In genomic region chr1:31441970-31442647, GRCh38 we compare ENCODE assay signal across 17 cellular contexts. TPM values are rescaled to one million over a fixed set of nuclear protein-coding genes. Genes with fewer than 3 reads are reported as not detected.
DNase-seq lines count a peak whose midpoint lies in the region; ATAC-seq, FAIRE-seq and TF ChIP-seq lines count a peak whose summit lies in the region.
"Had no signal": no experiment of that assay in that cellular context is flagged by ENCODE, and none has a peak within 500 bp of the region (broad histone marks: within the 10 kb centered on the region; RNA-seq: fewer than 3 reads in every experiment).

No MANE protein-coding gene starts in this region.

- TF ChIP-seq POLR2A in K562 (conservative IDR thresholded peaks at IDR 0.05), result no peak

- H3K36me3 Mint-ChIP-seq in type B pancreatic cell, result no peaks in the 10 kb centered on the region
- H3K36me3 Mint-ChIP-seq: T-cell had no signal

- H3K4me2 ChIP-seq in K562 (ENCODE audit: insufficient read depth, low read length), result no peak overlapping the region
- H3K4me2 ChIP-seq: GM23338 had no signal

- H3K9me3 ChIP-seq in K562 (replicated peaks; ENCODE audit: control insufficient read depth, insufficient read depth, low read depth, low read length), result no peaks in the 10 kb centered on the region
- H3K9me3 ChIP-seq: MG63 had no signal

- BruUV-seq in K562 (replicated peaks; lab: Mats Ljungman, UMichigan), result no TSS peak

- intact Hi-C loops in K562 (cut with micrococcal nuclease), result no loop called here

- H3K9ac ChIP-seq in K562 (ENCODE audit: insufficient read depth in 1 of 2, low read depth in 2 of 2, low read length in 2 of 2), result peak overlapping the region in 1 of 2 experiments; percentile 71; a peak in 2 of 4 replicates

- DNase-seq in MV-4-11 (lab: John Stamatoyannopoulos, UW) (peak; percentile 32), K562 (ENCODE audit: extremely low read depth in 1 of 4, low spot score in 3 of 4) (peak in 1 of 4 experiments; percentile 27), type B pancreatic cell (ENCODE audit: extremely low spot score, unreplicated experiment) (no peak), DMS79 (lab: John Stamatoyannopoulos, UW) (no peak), KBM-7 (no peak)
- DNase-seq: ACHN, AML-193, COR-L47, DMS153, MG63, NCI-H1436, NCI-H2029, NCI-H748 treated with DMSO at 0.1 percent for 48 hours, T-cell had no signal

- no peaks in the 10 kb centered on the region for H3K36me3 ChIP-seq in K562 (ENCODE audit: control insufficient read depth, insufficient read depth, low read length)
- H3K36me3 ChIP-seq: MG63 had no signal

- no peaks in the 10 kb centered on the region for H3K79me2 ChIP-seq in K562 (ENCODE audit: control insufficient read depth, insufficient read depth, low read length)

- 2% methylated on average over 10 of the region's 10 CpGs for WGBS in K562 (ENCODE audit: insufficient coverage, low coverage, missing lambda C conversion rate)

- in situ Hi-C loops in K562 (cut with MboI) (no loop called here), KBM-7 (cut with MboI; ENCODE audit: low pct_unique_long_range_greater_than_20kb, low sequenced_read_pairs) (no loop called here)

- no peak for TF ChIP-seq CTCF in K562 (IDR thresholded peaks at IDR 0.05 in 2 of 3, conservative IDR thresholded peaks at IDR 0.05 in 1 of 3; ENCODE audit: insufficient read depth in 2 of 3, low read depth in 1 of 3, low read length in 3 of 3)
- no peak for TF ChIP-seq CTCF in type B pancreatic cell (conservative IDR thresholded peaks at IDR 0.05)

- peak overlapping the region; percentile 71 for H3K27ac Mint-ChIP-seq in type B pancreatic cell
- H3K27ac Mint-ChIP-seq: GM23338, T-cell had no signal

- peaks cover 0 to 4% of the 10 kb centered on the region in 2 experiments; a peak in 2 of 5 replicates for H3K4me1 ChIP-seq in K562 (replicated peaks in 1 of 2; ENCODE audit: control insufficient read depth in 2 of 2, insufficient read depth in 2 of 2, low read length in 2 of 2)

- H2AFZ ChIP-seq in K562 (ENCODE audit: low read depth, low read length), result no peak overlapping the region
- H2AFZ ChIP-seq: GM23338 had no signal

- ATAC-seq in HG02759 (IDR thresholded peaks at IDR 0.05; ENCODE audit: unreplicated experiment) (peak; percentile 27), K562 (no peak), GM19463 (IDR thresholded peaks at IDR 0.05; ENCODE audit: unreplicated experiment) (no peak)
- ATAC-seq: GM23338 had no signal

- no peaks in the 10 kb centered on the region for H3K27me3 Mint-ChIP-seq in type B pancreatic cell
- H3K27me3 Mint-ChIP-seq: T-cell had no signal

- no peak for TF ChIP-seq EP300 in K562 (IDR thresholded peaks at IDR 0.05; ENCODE audit: low read length)

- no peaks in the 10 kb centered on the region for H3K4me1 Mint-ChIP-seq in type B pancreatic cell (ENCODE audit: unreplicated experiment)
- H3K4me1 Mint-ChIP-seq: GM23338, T-cell had no signal

- CTCF ChIA-PET in K562 (lab: Yijun Ruan, JAX; ENCODE audit: low intra/inter-chr PET ratio), result no interaction called here

- no peak overlapping the region for H3K27ac ChIP-seq in K562 (ENCODE audit: extremely low read depth, low read depth, low read length)

- no peak for FAIRE-seq in K562 (lab: Jason Lieb, UNC)

- H3K4me3 ChIP-seq in K562, result no peak overlapping the region
- H3K4me3 ChIP-seq: GM23338, MG63 had no signal

- peaks cover 10 to 45% of the 10 kb centered on the region in 2 experiments; a peak in 4 of 5 replicates for H3K27me3 ChIP-seq in K562 (ENCODE audit: control insufficient read depth in 2 of 2, insufficient read depth in 2 of 2, low read length in 2 of 2)
- H3K27me3 ChIP-seq: MG63 had no signal

- H3K9me1 ChIP-seq in K562 (ENCODE audit: control insufficient read depth, insufficient read depth, low read length), result no peaks in the 10 kb centered on the region

- no peaks in the 10 kb centered on the region for H3K9me3 Mint-ChIP-seq in type B pancreatic cell
- H3K9me3 Mint-ChIP-seq: T-cell had no signal

- H3K4me3 Mint-ChIP-seq in type B pancreatic cell, result no peak overlapping the region
- H3K4me3 Mint-ChIP-seq: GM23338, T-cell had no signal

- TF ChIP-seq RAD21 in K562 (CRISPR knock-in tag; conservative IDR thresholded peaks at IDR 0.05 in 1 of 2, IDR thresholded peaks at IDR 0.05 in 1 of 2), result no peak

- POLR2A ChIA-PET in K562 (lab: Yijun Ruan, JAX), result interaction anchor here (0.6 to 2.6 kb wide), 3 partner anchors 9 to 1832 kb away, joined by 3 to 11 read pairs (median 3); no protein-coding TSS in a partner anchor

- no peaks in the 10 kb centered on the region for H4K20me1 ChIP-seq in K562 (replicated peaks; ENCODE audit: control insufficient read depth, insufficient read depth, low read length)

TF ChIP-seq in K562, 482 proteins besides CTCF, POLR2A, EP300 and RAD21 (continues in another document):
- TF ChIP-seq SRSF9 (IDR thresholded peaks at IDR 0.05; ENCODE audit: borderline replicate concordance, low read depth, low read length) (no peak), ELF1 (tag; IDR thresholded peaks at IDR 0.05) (no peak), YBX1 (IDR thresholded peaks at IDR 0.05) (no peak), FOS (IDR thresholded peaks at IDR 0.05; ENCODE audit: extremely low read depth, insufficient read length) (no peak), HBP1 (CRISPR knock-in tag; IDR thresholded peaks at IDR 0.05) (no peak), MITF (IDR thresholded peaks at IDR 0.05) (no peak), CBFB (CRISPR knock-in tag; IDR thresholded peaks at IDR 0.05) (0 out of 2 replicates have a peak, but pooled peaks have one; percentile 49), ZNF146 (CRISPR knock-in tag; IDR thresholded peaks at IDR 0.05; ENCODE audit: unreplicated experiment) (no peak), CBFA2T3 (IDR thresholded peaks at IDR 0.05) (peak; percentile 28), PREB (CRISPR knock-in tag; IDR thresholded peaks at IDR 0.05) (no peak), MYC (IDR thresholded peaks at IDR 0.05; ENCODE audit: low read depth, low read length) (no peak), MYC (CRISPR knock-in tag; IDR thresholded peaks at IDR 0.05; ENCODE audit: borderline replicate concordance, low read depth) (no peak), TAF15 (IDR thresholded peaks at IDR 0.05; ENCODE audit: low read depth, low read length) (no peak), BRD9 (IDR thresholded peaks at IDR 0.05; ENCODE audit: low read depth, partially characterized antibody) (no peak), ZSCAN29 (IDR thresholded peaks at IDR 0.05) (no peak), ZNF561 (CRISPR knock-in tag; conservative IDR thresholded peaks at IDR 0.05) (no peak), ZFPM2 (CRISPR knock-in tag; IDR thresholded peaks at IDR 0.05) (no peak), TEAD2 (tag; IDR thresholded peaks at IDR 0.05) (no peak)

RNA-seq across cellular contexts. Expression of gene SERINC2, which starts 29.1 kb away (rescaled TPM):
- 1.7 and 5.6 TPM in 2 replicates for total RNA-seq in K562 (2011; cell fraction: chromatin; rRNA removed; ENCODE audit: low replicate concordance)
- 5.8 and 6.4 TPM in 2 replicates for total RNA-seq in K562 (2011; cell fraction: nucleolus; rRNA removed)
- 5.9 and 7.2 TPM in 2 replicates for total RNA-seq in K562 (2011; cell fraction: nucleoplasm; rRNA removed)
- total RNA-seq in K562 (2014; rRNA removed) (0.45 TPM in 1 of 2 replicates, not detected in the other), K562 (2014; rRNA removed; fragmentation: Illumina TruSeq; extraction: Trizol) (0.10 and 0.15 TPM in 2 replicates), K562 (2015; rRNA removed; fragmentation: Illumina TruSeq; extraction: Trizol) (0.22 and 0.23 TPM in 2 replicates), K562 (2021) (1.2 and 1.5 TPM in 2 replicates), type B pancreatic cell (ENCODE audit: low replicate concordance) (77.7 and 118 TPM in 2 replicates)
- polyA plus RNA-seq in K562 (2011; rRNA removed) (0.88 and 1.0 TPM in 2 replicates), K562 (2014; fragmentation: Illumina TruSeq; extraction: Trizol) (0.70 and 1.2 TPM in 2 replicates), K562 (2014; fragmentation: Nextera tagmentation; extraction: Ambion mirVana) (under 1 TPM in 1 of 2 experiments, not detected in 1; 0.07 TPM), K562 (2014; rRNA removed) (1.0 and 1.8 TPM in 2 replicates)
- 1.7 and 4.1 TPM in 2 replicates for polyA plus RNA-seq in K562 (2011; cell fraction: cytosol; rRNA removed)
- 1.5 and 2.4 TPM in 2 replicates for polyA plus RNA-seq in K562 (2011; cell fraction: nucleus; rRNA removed)
- 0.76 and 3.3 TPM in 2 replicates for polyA plus RNA-seq in K562 (2012)
- 0.21 and 0.63 TPM in 2 replicates for polyA minus RNA-seq in K562 (2011; rRNA and poly(A)+ RNA removed)
- polyA minus RNA-seq in K562 (2011; cell fraction: cytosol; rRNA and poly(A)+ RNA removed), result 0.73 and 0.95 TPM in 2 replicates
- polyA minus RNA-seq in K562 (2011; cell fraction: nucleus; rRNA and poly(A)+ RNA removed), result 0.54 and 0.89 TPM in 2 replicates
